8 cellular contexts compared by ENCODE assay signal in the genomic region with DNA sequence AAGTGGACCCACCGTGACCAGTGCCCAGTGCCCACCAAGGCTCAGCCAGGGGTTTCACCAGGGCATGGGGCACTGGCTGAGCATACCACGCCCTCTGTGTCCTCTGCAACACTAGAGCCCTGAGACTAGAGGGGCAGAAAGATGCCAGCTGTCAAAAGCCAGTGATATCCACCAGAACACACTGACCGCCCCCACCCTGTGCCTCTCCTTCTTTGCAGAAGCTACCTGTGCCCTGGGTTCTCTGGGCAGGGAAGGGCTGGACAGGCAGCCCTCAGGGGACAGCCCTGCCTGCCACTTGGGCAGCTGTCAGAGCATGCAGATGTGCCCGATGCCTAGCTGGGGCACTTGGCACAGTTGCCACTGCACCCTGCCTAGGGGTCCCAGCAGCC. TPM values are rescaled to one million over a fixed set of nuclear protein-coding genes. Genes with fewer than 3 reads are reported as not detected.
DNase-seq lines count a peak whose midpoint lies in the region; ATAC-seq and TF ChIP-seq lines count a peak whose summit lies in the region.

No MANE protein-coding gene starts in this region.

- H3K27ac ChIP-seq in SK-N-SH (ENCODE audit: low read depth in 2 of 2, low read length in 1 of 2) (no peak overlapping the region), esophagus squamous epithelium (peak overlapping the region; percentile 91 to 99 (median 95)), ovary (peak overlapping the region; percentile 79 to 87)

- peak overlapping the region; percentile 52; the same call in 1 of the 2 replicates for H3K9ac ChIP-seq in SK-N-SH

- peak overlapping the region; percentile 73 for H3K4me2 ChIP-seq in SK-N-SH

- TF ChIP-seq EP300 in SK-N-SH (IDR thresholded peaks at IDR 0.05; ENCODE audit: borderline replicate concordance in 1 of 2, low read depth in 1 of 2, low read length in 1 of 2) = no peak
- no peak for TF ChIP-seq EP300 in ovary (IDR thresholded peaks at IDR 0.05)

- H3F3A ChIP-seq in SK-N-SH (replicated peaks; ENCODE audit: insufficient read depth) = peaks cover 3% of the 10 kb centered on the region

- no peaks in the 10 kb centered on the region for H3K79me2 ChIP-seq in SK-N-SH (ENCODE audit: insufficient read depth)

- TSS peak; percentile 18 for BruUV-seq in Calu3 (replicated peaks; lab: Mats Ljungman, UMichigan)

- H3K36me3 Mint-ChIP-seq in Calu3 (ENCODE audit: insufficient read depth, unreplicated experiment) = peaks cover 26% of the 10 kb centered on the region

- no peak for TF ChIP-seq CTCF in Calu3 (IDR thresholded peaks at IDR 0.05; ENCODE audit: unreplicated experiment)
- TF ChIP-seq CTCF in SK-N-SH (IDR thresholded peaks at IDR 0.05) = no peak
- no peak for TF ChIP-seq CTCF in esophagus squamous epithelium (IDR thresholded peaks at IDR 0.05)
- TF ChIP-seq CTCF in ovary (IDR thresholded peaks at IDR 0.05) = no peak

- H3K4me1 ChIP-seq in SK-N-SH (ENCODE audit: control insufficient read depth in 1 of 2, insufficient read depth in 2 of 2, low read depth in 1 of 2, low read length in 1 of 2) (peaks cover 15 to 18% of the 10 kb centered on the region in 2 experiments; a peak in 3 of 4 replicates), esophagus squamous epithelium (peaks cover 50 to 83% (median 52%) of the 10 kb centered on the region in 3 donors), ovary (ENCODE audit: insufficient read depth) (peaks cover 24% of the 10 kb centered on the region)

- H3K4me3 ChIP-seq in SK-N-SH (ENCODE audit: low read depth in 2 of 2, low read length in 1 of 2) = peak overlapping the region; percentile 65 to 68
- H3K4me3 ChIP-seq in esophagus squamous epithelium = peak overlapping the region; percentile 68 to 96 (median 82)
- peak overlapping the region; percentile 84 for H3K4me3 ChIP-seq in ovary

- H3K9me3 ChIP-seq in SK-N-SH = no peaks in the 10 kb centered on the region
- H3K9me3 ChIP-seq in esophagus squamous epithelium = no peaks in the 10 kb centered on the region
- no peaks in the 10 kb centered on the region for H3K9me3 ChIP-seq in ovary

- intact Hi-C loops in Calu3 (cut with micrococcal nuclease; ENCODE audit: unreplicated experiment) (no loop called here), esophagus squamous epithelium (cut with DNase I) (loop anchor here (5.0 kb wide), 2 partner anchors 46 to 61 kb away; no protein-coding TSS in a partner anchor), ovary (cut with DNase I) (loop anchor here (2.0 to 10.0 kb wide), 6 partner anchors 46 to 391 kb away; a partner anchor contains a TSS)

- H3K27me3 Mint-ChIP-seq in Calu3 (ENCODE audit: unreplicated experiment) = no peaks in the 10 kb centered on the region

- no peaks in the 10 kb centered on the region for H3K9me3 Mint-ChIP-seq in Calu3 (ENCODE audit: low read depth, unreplicated experiment)

- no peaks in the 10 kb centered on the region for H3K9me2 ChIP-seq in SK-N-SH

- POLR2A ChIA-PET in SK-N-SH (lab: Yijun Ruan, JAX) = interaction anchor here (1.0 to 2.4 kb wide), 3 partner anchors 11 to 44 kb away, joined by 3 to 10 read pairs (median 3); no protein-coding TSS in a partner anchor

- TF ChIP-seq POLR2A in esophagus squamous epithelium (IDR thresholded peaks at IDR 0.05) (no peak), ovary (IDR thresholded peaks at IDR 0.05) (no peak)

- no peaks in the 10 kb centered on the region for H4K20me1 ChIP-seq in SK-N-SH (ENCODE audit: insufficient read depth)

- ATAC-seq in HG02759 (IDR thresholded peaks at IDR 0.05; ENCODE audit: unreplicated experiment) = no peak
- ATAC-seq in GM18867 (IDR thresholded peaks at IDR 0.05; ENCODE audit: unreplicated experiment) = no peak

- peaks cover 39% of the 10 kb centered on the region for H3K4me1 Mint-ChIP-seq in Calu3 (ENCODE audit: low read depth, unreplicated experiment)

- H3K27me3 ChIP-seq in SK-N-SH (ENCODE audit: insufficient read depth) (no peaks in the 10 kb centered on the region), esophagus squamous epithelium (no peaks in the 10 kb centered on the region), ovary (no peaks in the 10 kb centered on the region)

- DNase-seq in Calu3 = no peak
- DNase-seq in SK-N-SH = no peak
- DNase-seq in esophagus squamous epithelium (lab: John Stamatoyannopoulos, UW) = no peak
- DNase-seq in ovary = no peak
- DNase-seq in NCI-H1930 (lab: John Stamatoyannopoulos, UW) = no peak
- DNase-seq in 8988T = no peak

- peak overlapping the region; percentile 43 for H3K27ac Mint-ChIP-seq in Calu3 (ENCODE audit: unreplicated experiment)

- WGBS in SK-N-SH (ENCODE audit: low lambda C conversion rate) = 61% methylated on average over 3 of the region's 4 CpGs
- 8% methylated on average over 2 of the region's 4 CpGs; no CpG with 5 or more reads in 1 of the 2 donors for WGBS in esophagus squamous epithelium, 2 donors
- 17 to 27% (median 27%) methylated on average over 3 to 4 of the region's 4 CpGs for WGBS in ovary, 3 donors

- CTCF ChIA-PET in Calu3 (lab: Charles Lee) = interaction anchor here (0.6 to 2.6 kb wide), 12 partner anchors 8 to 358 kb away, joined by 3 to 19 read pairs (median 4); no protein-coding TSS in a partner anchor
- CTCF ChIA-PET in SK-N-SH (lab: Yijun Ruan, JAX) = interaction anchor here (0.7 to 4.3 kb wide), 41 partner anchors 9 to 389 kb away, joined by 3 to 51 read pairs (median 5); no protein-coding TSS in a partner anchor

- H2AFZ ChIP-seq in SK-N-SH (ENCODE audit: low read depth) = peak overlapping the region; percentile 89

- H3K36me3 ChIP-seq in SK-N-SH (replicated peaks in 1 of 2; ENCODE audit: control insufficient read depth in 1 of 2, insufficient read depth in 2 of 2, low read length in 1 of 2) (no peaks in the 10 kb centered on the region), esophagus squamous epithelium (no peaks in the 10 kb centered on the region), ovary (no peaks in the 10 kb centered on the region)

- H3K4me3 Mint-ChIP-seq in Calu3 (ENCODE audit: low read depth, unreplicated experiment) = peak overlapping the region; percentile 87

- no peak for TF ChIP-seq RAD21 in SK-N-SH (IDR thresholded peaks at IDR 0.05; ENCODE audit: low read length)

TF ChIP-seq in SK-N-SH, 30 proteins besides CTCF, POLR2A, EP300 and RAD21 (continues in another document):
- TF ChIP-seq FOSL2 (IDR thresholded peaks at IDR 0.05; ENCODE audit: borderline replicate concordance, low read depth) (no peak), GATA2 (CRISPR knock-in tag; IDR thresholded peaks at IDR 0.05) (no peak), FOXJ3 (CRISPR knock-in tag; IDR thresholded peaks at IDR 0.05) (no peak), SIN3A (IDR thresholded peaks at IDR 0.05; ENCODE audit: borderline replicate concordance, low read depth, low read length) (no peak), SMC3 (IDR thresholded peaks at IDR 0.05; ENCODE audit: low read depth, low read length) (no peak), EZH2phosphoT487 (IDR thresholded peaks at IDR 0.05; ENCODE audit: borderline replicate concordance, low read depth) (no peak)
- TF ChIP-seq, protein P1, sequence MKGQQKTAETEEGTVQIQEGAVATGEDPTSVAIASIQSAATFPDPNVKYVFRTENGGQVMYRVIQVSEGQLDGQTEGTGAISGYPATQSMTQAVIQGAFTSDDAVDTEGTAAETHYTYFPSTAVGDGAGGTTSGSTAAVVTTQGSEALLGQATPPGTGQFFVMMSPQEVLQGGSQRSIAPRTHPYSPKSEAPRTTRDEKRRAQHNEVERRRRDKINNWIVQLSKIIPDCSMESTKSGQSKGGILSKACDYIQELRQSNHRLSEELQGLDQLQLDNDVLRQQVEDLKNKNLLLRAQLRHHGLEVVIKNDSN (IDR thresholded peaks at IDR 0.05; ENCODE audit: borderline replicate concordance, low read depth) = no peak
- TF ChIP-seq, protein P2, sequence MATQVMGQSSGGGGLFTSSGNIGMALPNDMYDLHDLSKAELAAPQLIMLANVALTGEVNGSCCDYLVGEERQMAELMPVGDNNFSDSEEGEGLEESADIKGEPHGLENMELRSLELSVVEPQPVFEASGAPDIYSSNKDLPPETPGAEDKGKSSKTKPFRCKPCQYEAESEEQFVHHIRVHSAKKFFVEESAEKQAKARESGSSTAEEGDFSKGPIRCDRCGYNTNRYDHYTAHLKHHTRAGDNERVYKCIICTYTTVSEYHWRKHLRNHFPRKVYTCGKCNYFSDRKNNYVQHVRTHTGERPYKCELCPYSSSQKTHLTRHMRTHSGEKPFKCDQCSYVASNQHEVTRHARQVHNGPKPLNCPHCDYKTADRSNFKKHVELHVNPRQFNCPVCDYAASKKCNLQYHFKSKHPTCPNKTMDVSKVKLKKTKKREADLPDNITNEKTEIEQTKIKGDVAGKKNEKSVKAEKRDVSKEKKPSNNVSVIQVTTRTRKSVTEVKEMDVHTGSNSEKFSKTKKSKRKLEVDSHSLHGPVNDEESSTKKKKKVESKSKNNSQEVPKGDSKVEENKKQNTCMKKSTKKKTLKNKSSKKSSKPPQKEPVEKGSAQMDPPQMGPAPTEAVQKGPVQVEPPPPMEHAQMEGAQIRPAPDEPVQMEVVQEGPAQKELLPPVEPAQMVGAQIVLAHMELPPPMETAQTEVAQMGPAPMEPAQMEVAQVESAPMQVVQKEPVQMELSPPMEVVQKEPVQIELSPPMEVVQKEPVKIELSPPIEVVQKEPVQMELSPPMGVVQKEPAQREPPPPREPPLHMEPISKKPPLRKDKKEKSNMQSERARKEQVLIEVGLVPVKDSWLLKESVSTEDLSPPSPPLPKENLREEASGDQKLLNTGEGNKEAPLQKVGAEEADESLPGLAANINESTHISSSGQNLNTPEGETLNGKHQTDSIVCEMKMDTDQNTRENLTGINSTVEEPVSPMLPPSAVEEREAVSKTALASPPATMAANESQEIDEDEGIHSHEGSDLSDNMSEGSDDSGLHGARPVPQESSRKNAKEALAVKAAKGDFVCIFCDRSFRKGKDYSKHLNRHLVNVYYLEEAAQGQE (IDR thresholded peaks at IDR 0.05; ENCODE audit: low read depth, low read length) = no peak

RNA-seq across cellular contexts. Expression of a gene that starts 0.5 kb away (rescaled TPM):
- total RNA-seq in Calu3 (2022) = 30.1 and 46.1 TPM in 2 replicates
- 8.7 and 11.3 TPM in 2 replicates for polyA plus RNA-seq in SK-N-SH (2012; rRNA removed)
- 3.7 and 5.9 TPM in 2 replicates for polyA plus RNA-seq in SK-N-SH (2012; cell fraction: cytosol; rRNA removed)
- polyA plus RNA-seq in SK-N-SH (2012; cell fraction: nucleus; rRNA removed) = 8.9 and 12.7 TPM in 2 replicates
- total RNA-seq in esophagus squamous epithelium = 10 to 100 TPM; 34.1 to 51.7 (median 44.8) TPM
- total RNA-seq in ovary = 10 to 100 TPM; 40.7 to 94.1 (median 63.4) TPM
- 10 to 100 TPM; 19.9 to 51.2 TPM for polyA plus RNA-seq in ovary

RNA-seq across cellular contexts. Expression of a gene that starts 53.2 kb away (rescaled TPM):
- not detected in 2 replicates for total RNA-seq in Calu3 (2022)
- not detected in 2 replicates for polyA plus RNA-seq in SK-N-SH (2012; rRNA removed)
- under 0.01 TPM in 1 of 2 replicates, not detected in the other for polyA plus RNA-seq in SK-N-SH (2012; cell fraction: cytosol; rRNA removed)
- 0.01 TPM in 2 replicates for polyA plus RNA-seq in SK-N-SH (2012; cell fraction: nucleus; rRNA removed)
- total RNA-seq in esophagus squamous epithelium = under 1 TPM in 2 of 4 donors, not detected in 2; under 0.01 to 0.15 TPM
- under 1 TPM; 0.11 to 0.45 (median 0.27) TPM for total RNA-seq in ovary
- polyA plus RNA-seq in ovary = under 1 TPM; 0.20 to 0.27 TPM

Comparison
In these comparisons a context has a peak if more than half of its experiments do, and no peak if none do; other contexts are left out.
1. H3K27ac ChIP-seq: peak in esophagus squamous epithelium (4 of 4) and ovary (2 of 2); none in SK-N-SH (0 of 2).
2. Peak in every context shown above with its lines, with median percentiles within 50 percentile points of each other: H3K4me3 ChIP-seq.